In genomic region chr2:219457784-219458369, GRCh38 we compare ENCODE assay signal across 9 cellular contexts. TPM values are rescaled to one million over a fixed set of nuclear protein-coding genes. Genes with fewer than 3 reads are reported as not detected.
DNase-seq lines count a peak whose midpoint lies in the region; ATAC-seq and TF ChIP-seq lines count a peak whose summit lies in the region.
"Had no signal": no experiment of that assay in that cellular context is flagged by ENCODE, and none has a peak within 500 bp of the region (broad histone marks: within the 10 kb centered on the region; RNA-seq: fewer than 3 reads in every experiment).

No MANE protein-coding gene starts in this region.

- ATAC-seq in HG02981 (IDR thresholded peaks at IDR 0.05; ENCODE audit: unreplicated experiment) (peak; percentile 46), GM18520 (IDR thresholded peaks at IDR 0.05; ENCODE audit: unreplicated experiment) (no peak)

- no peak overlapping the region for H3K9ac ChIP-seq in rectal smooth muscle tissue (ENCODE audit: low read length)

- H3K36me3 ChIP-seq in ascending aorta (peaks cover 33 to 45% of the 10 kb centered on the region in 2 donors), rectal smooth muscle tissue (ENCODE audit: control insufficient read depth, insufficient read depth, low read length) (no peaks in the 10 kb centered on the region)

- no peaks in the 10 kb centered on the region for H3K9me3 ChIP-seq in ascending aorta

- peak in 1 of 3 experiments; percentile 14 for TF ChIP-seq CTCF in ascending aorta (IDR thresholded peaks at IDR 0.05)

- no peaks in the 10 kb centered on the region for H3K27me3 ChIP-seq in ascending aorta
- H3K27me3 ChIP-seq in rectal smooth muscle tissue (ENCODE audit: control insufficient read depth, insufficient read depth, low read length) = no peaks in the 10 kb centered on the region

- peak; percentile 3 to 20 for DNase-seq in NCI-H524 (lab: John Stamatoyannopoulos, UW)
- no peak for DNase-seq in NCI-H524 treated with DMSO at 0.1 percent for 48 hours (lab: John Stamatoyannopoulos, UW)
- no peak for DNase-seq in ascending aorta (ENCODE audit: low spot score in 2 of 2)
- DNase-seq in DMS79 treated with DMSO at 0.1 percent for 48 hours (lab: John Stamatoyannopoulos, UW) = no peak
- DNase-seq in T-helper 2 cell treated with Interferon-gamma antibody and Interleukin-4, amounts not matched to agents 5 μg/mL and 100 μg/mL, for 36 hours (ENCODE audit: low spot score) = no peak

- H3K9me3 Mint-ChIP-seq in T-helper 2 cell treated with Interferon-gamma antibody and Interleukin-4, amounts not matched to agents 5 μg/mL and 100 μg/mL, for 36 hours = no peaks in the 10 kb centered on the region
- H3K9me3 Mint-ChIP-seq: activated naive CD4-positive, alpha-beta T cell treated with anti-CD3 and anti-CD28 coated beads, Interleukin-2, amount 50 U/mL, for 24 hours had no signal

- no peak overlapping the region for H3K27ac Mint-ChIP-seq in T-helper 2 cell treated with Interferon-gamma antibody and Interleukin-4, amounts not matched to agents 5 μg/mL and 100 μg/mL, for 36 hours
- H3K27ac Mint-ChIP-seq: activated naive CD4-positive, alpha-beta T cell treated with anti-CD3 and anti-CD28 coated beads, Interleukin-2, amount 50 U/mL, for 24 hours had no signal

- H3K27ac ChIP-seq in ascending aorta (peak overlapping the region; percentile 91 to 94), rectal smooth muscle tissue (ENCODE audit: low read depth, low read length) (peak overlapping the region; percentile 99)

- H3K4me3 ChIP-seq in ascending aorta (no peak overlapping the region), rectal smooth muscle tissue (ENCODE audit: low read length) (no peak overlapping the region)

- H3K36me3 Mint-ChIP-seq in T-helper 2 cell treated with Interferon-gamma antibody and Interleukin-4, amounts not matched to agents 5 μg/mL and 100 μg/mL, for 36 hours (ENCODE audit: low read depth) = no peaks in the 10 kb centered on the region
- H3K36me3 Mint-ChIP-seq: activated naive CD4-positive, alpha-beta T cell treated with anti-CD3 and anti-CD28 coated beads, Interleukin-2, amount 50 U/mL, for 24 hours had no signal

- intact Hi-C loops in ascending aorta (cut with DNase I) = no loop called here

- H3K4me1 ChIP-seq in ascending aorta (peaks cover 48 to 70% of the 10 kb centered on the region in 2 donors), rectal smooth muscle tissue (ENCODE audit: control insufficient read depth, insufficient read depth, low read length) (peaks cover 52% of the 10 kb centered on the region)

- peaks cover 6% of the 10 kb centered on the region for H3K27me3 Mint-ChIP-seq in T-helper 2 cell treated with Interferon-gamma antibody and Interleukin-4, amounts not matched to agents 5 μg/mL and 100 μg/mL, for 36 hours (ENCODE audit: low read depth)
- H3K27me3 Mint-ChIP-seq: activated naive CD4-positive, alpha-beta T cell treated with anti-CD3 and anti-CD28 coated beads, Interleukin-2, amount 50 U/mL, for 24 hours had no signal

- H3K4me3 Mint-ChIP-seq in T-helper 2 cell treated with Interferon-gamma antibody and Interleukin-4, amounts not matched to agents 5 μg/mL and 100 μg/mL, for 36 hours = no peak overlapping the region
- H3K4me3 Mint-ChIP-seq: activated naive CD4-positive, alpha-beta T cell treated with anti-CD3 and anti-CD28 coated beads, Interleukin-2, amount 50 U/mL, for 24 hours had no signal

- H3K4me1 Mint-ChIP-seq in T-helper 2 cell treated with Interferon-gamma antibody and Interleukin-4, amounts not matched to agents 5 μg/mL and 100 μg/mL, for 36 hours (ENCODE audit: low read depth) = no peaks in the 10 kb centered on the region
- H3K4me1 Mint-ChIP-seq: activated naive CD4-positive, alpha-beta T cell treated with anti-CD3 and anti-CD28 coated beads, Interleukin-2, amount 50 U/mL, for 24 hours had no signal

RNA-seq across cellular contexts. Expression of gene SPEG, which starts 23.2 kb away (rescaled TPM):
- 390 TPM for total RNA-seq in ascending aorta

RNA-seq across cellular contexts. Expression of gene DES, which starts 39.7 kb away (rescaled TPM):
- total RNA-seq in ascending aorta = 182 TPM

RNA-seq across cellular contexts. Expression of gene GMPPA, which starts 40.8 kb away (rescaled TPM):
- total RNA-seq in ascending aorta = 11.4 TPM

RNA-seq across cellular contexts. Expression of gene ASIC4, which starts 56.4 kb away (rescaled TPM):
- total RNA-seq in ascending aorta = not detected

Comparison
In these comparisons a context has a peak if more than half of its experiments do, and no peak if none do; other contexts are left out.
1. DNase-seq: peak in NCI-H524 (2 of 2); none in NCI-H524 treated with DMSO at 0.1 percent for 48 hours (single experiment), ascending aorta (0 of 2), DMS79 treated with DMSO at 0.1 percent for 48 hours (single experiment) and T-helper 2 cell treated with Interferon-gamma antibody and Interleukin-4, amounts not matched to agents 5 μg/mL and 100 μg/mL, for 36 hours (single experiment).